ENCODE assay signal across 16 cellular contexts in genomic region chr7:126569402-126569801, GRCh38.
A peak's percentile ranks its signal among the peaks of the same experiment; 100 is the strongest.
DNase-seq lines count a peak whose midpoint lies in the region; ATAC-seq and TF ChIP-seq lines count a peak whose summit lies in the region.
"Had no signal": no experiment of that assay in that cellular context is flagged by ENCODE, and none has a peak within 500 bp of the region (broad histone marks: within the 10 kb centered on the region; RNA-seq: fewer than 3 reads in every experiment).

No MANE protein-coding gene starts in this region.

- POLR2A ChIA-PET in OCI-LY7 (lab: Charles Lee), result no interaction called here

- H3K9me2 ChIP-seq in OCI-LY7 (ENCODE audit: insufficient read depth, low read length), result no peaks in the 10 kb centered on the region

- BruUV-seq in OCI-LY7 (replicated peaks; lab: Mats Ljungman, UMichigan), result no TSS peak

- peak overlapping the region; percentile 17; the same call in 1 of the 2 replicates for H2AFZ ChIP-seq in KMS-11 (ENCODE audit: low read depth)
- no peak overlapping the region for H2AFZ ChIP-seq in OCI-LY7 (ENCODE audit: low read length)

- H3K4me1 ChIP-seq in KMS-11 (ENCODE audit: low read depth, poor library complexity, severe bottlenecking) (peaks cover 36% of the 10 kb centered on the region), OCI-LY7 (ENCODE audit: insufficient read depth, low read length, poor library complexity, severe bottlenecking) (no peaks in the 10 kb centered on the region), left lung (no peaks in the 10 kb centered on the region), foreskin keratinocyte (peaks cover 6% of the 10 kb centered on the region)
- H3K4me1 ChIP-seq: tibial artery had no signal

- intact Hi-C loops in OCI-LY7 (cut with micrococcal nuclease; ENCODE audit: unreplicated experiment), result no loop called here
- intact Hi-C loops in left lung (cut with DNase I), result no loop called here

- no peaks in the 10 kb centered on the region for H3K27me3 ChIP-seq in KMS-11 (ENCODE audit: insufficient read depth, low read depth)
- no peaks in the 10 kb centered on the region for H3K27me3 ChIP-seq in left lung
- H3K27me3 ChIP-seq in foreskin keratinocyte, result no peaks in the 10 kb centered on the region
- H3K27me3 ChIP-seq: tibial artery had no signal

- ATAC-seq in GM19452 (IDR thresholded peaks at IDR 0.05; ENCODE audit: unreplicated experiment) (peak; percentile 54), left lung (no peak), foreskin keratinocyte (no peak)
- ATAC-seq: activated naive CD4-positive, alpha-beta T cell treated with anti-CD3 and anti-CD28 coated beads, Interleukin-2, amount 50 U/mL, for 72 hours; left colon; naive thymus-derived CD8-positive, alpha-beta T cell had no signal

- no peaks in the 10 kb centered on the region for H3K9me3 ChIP-seq in OCI-LY7 (ENCODE audit: low read length)
- H3K9me3 ChIP-seq in left lung, result no peaks in the 10 kb centered on the region
- H3K9me3 ChIP-seq: tibial artery had no signal

- H3K27ac ChIP-seq in KMS-11 (peak overlapping the region; percentile 27; the same call in 1 of the 2 replicates), OCI-LY7 (ENCODE audit: low read depth, low read length, poor library complexity, severe bottlenecking) (no peak overlapping the region), left lung (no peak overlapping the region), foreskin keratinocyte (no peak overlapping the region)
- H3K27ac ChIP-seq: tibial artery had no signal

- CTCF ChIA-PET in OCI-LY7 (lab: Charles Lee; ENCODE audit: unreplicated experiment), result no interaction called here

- H3K4me3 ChIP-seq in KMS-11 (IDR thresholded peaks at IDR 0.05; ENCODE audit: insufficient read depth, low read depth, low read length), result no peak overlapping the region
- H3K4me3 ChIP-seq in OCI-LY7 (ENCODE audit: low read depth, low read length, poor library complexity, severe bottlenecking), result no peak overlapping the region
- no peak overlapping the region for H3K4me3 ChIP-seq in left lung
- H3K4me3 ChIP-seq: tibial artery had no signal

- DNase-seq in NCI-H2107 treated with DMSO at 0.1 percent for 48 hours (lab: John Stamatoyannopoulos, UW; ENCODE audit: unreplicated experiment) (peak; percentile 62), NCI-H2107 (lab: John Stamatoyannopoulos, UW) (no peak), kidney tubule cell (ENCODE audit: low spot score) (peak; percentile 72), OCI-LY7 (ENCODE audit: low spot score) (no peak), left lung (no peak), foreskin keratinocyte (no peak)
- DNase-seq: activated B cell treated with CpG ODN at 0.5 μM for 24 hours; left colon; naive thymus-derived CD8-positive, alpha-beta T cell; OCI-M1; retina; stimulated activated CD4-positive, alpha-beta T cell treated with anti-CD3 and anti-CD28 coated beads, Interleukin-1b, Interleukin-23, amount 100 ng/mL, for 48 hours; tibial artery had no signal

- H3K79me2 ChIP-seq in KMS-11 (ENCODE audit: insufficient read depth, low read depth) (no peaks in the 10 kb centered on the region), OCI-LY7 (ENCODE audit: insufficient read depth, low read depth, low read length) (no peaks in the 10 kb centered on the region)

- no peak overlapping the region for H3K9ac ChIP-seq in KMS-11

- TF ChIP-seq CTCF in KMS-11 (conservative IDR thresholded peaks at IDR 0.05; ENCODE audit: low read depth, low read length) (no peak), OCI-LY7 (conservative IDR thresholded peaks at IDR 0.05; ENCODE audit: low read length) (no peak), left lung (IDR thresholded peaks at IDR 0.05) (no peak), foreskin keratinocyte (conservative IDR thresholded peaks at IDR 0.05) (no peak)

- no peaks in the 10 kb centered on the region for H3K36me3 ChIP-seq in KMS-11 (ENCODE audit: insufficient read depth)
- H3K36me3 ChIP-seq in OCI-LY7 (ENCODE audit: insufficient read depth, low read length), result no peaks in the 10 kb centered on the region
- H3K36me3 ChIP-seq in left lung, result no peaks in the 10 kb centered on the region
- H3K36me3 ChIP-seq: tibial artery had no signal

- H3K4me2 ChIP-seq in KMS-11, result peak overlapping the region; percentile 39
- H3K4me2 ChIP-seq in OCI-LY7 (ENCODE audit: low read length), result no peak overlapping the region

- H4K20me1 ChIP-seq in KMS-11 (ENCODE audit: insufficient read depth), result no peaks in the 10 kb centered on the region
- no peaks in the 10 kb centered on the region for H4K20me1 ChIP-seq in OCI-LY7 (ENCODE audit: insufficient read depth, low read length)

Comparison
In these comparisons a context has a peak if more than half of its experiments do, and no peak if none do; other contexts are left out.
1. DNase-seq: peak in NCI-H2107 treated with DMSO at 0.1 percent for 48 hours (single experiment) and kidney tubule cell (single experiment); none in NCI-H2107 (single experiment), OCI-LY7 (single experiment), left lung (0 of 2) and foreskin keratinocyte (0 of 2).